ENCODE assay signal across 23 cellular contexts in genomic region chrX:115177941-115178340, GRCh38. TPM values are rescaled to one million over a fixed set of nuclear protein-coding genes. Genes with fewer than 3 reads are reported as not detected.
"Had no signal": no experiment of that assay in that cellular context is flagged by ENCODE, and none has a peak within 500 bp of the region (broad histone marks: within the 10 kb centered on the region; RNA-seq: fewer than 3 reads in every experiment).

No MANE protein-coding gene starts in this region.

- DNase-seq: activated CD4-positive, alpha-beta T cell treated with anti-CD3 and anti-CD28 coated beads, Interleukin-2, amount 10 ng/mL, durations not matched to agents 24 days and 14 days; activated CD4-positive, CD25-positive, alpha-beta regulatory T cell; activated CD8-positive, alpha-beta memory T cell treated with anti-CD3 and anti-CD28 coated beads, Interleukin-2, amount 50 U/mL, for 4 hours; activated CD8-positive, alpha-beta T cell treated with anti-CD3 and anti-CD28 coated beads, Interleukin-2, amount 10 ng/mL, durations not matched to agents 7 days and 5 days; activated effector memory CD4-positive, alpha-beta T cell treated with anti-CD3 and anti-CD28 coated beads, Interleukin-2, amount 50 U/mL, for 16 hours; activated T-cell treated with anti-CD3 and anti-CD28 coated beads, Interleukin-2, amount 50 U/mL, for 48 hours; amniotic stem cell; cerebellar nuclear complex; effector memory CD8-positive, alpha-beta T cell; left cardiac atrium; lower lobe of right lung; naive B cell; ovary; stimulated activated CD4-positive, alpha-beta T cell treated with anti-CD3 and anti-CD28 coated beads, Interleukin-12 subunit alpha, Interleukin-12 subunit beta, amount 100 ng/mL, for 4 hours; stimulated activated CD4-positive, alpha-beta T cell treated with anti-CD3 and anti-CD28 coated beads, Interleukin-2, amount 100 ng/mL, for 24 hours; stomach; testis; upper lobe of left lung had no signal

- H3K27me3 ChIP-seq: neural progenitor cell, ovary, stomach, testis, upper lobe of left lung had no signal

- H3K4me2 ChIP-seq: neural progenitor cell had no signal

- H3K36me3 ChIP-seq: lower lobe of right lung, neural progenitor cell, ovary, stomach, upper lobe of left lung had no signal

- H3K9ac ChIP-seq: neural progenitor cell had no signal

- H3K27ac ChIP-seq: lower lobe of right lung, neural progenitor cell, ovary, stomach, testis, upper lobe of left lung had no signal

- H3K4me1 ChIP-seq: lower lobe of right lung, stomach, testis, upper lobe of left lung had no signal

- ATAC-seq: activated CD8-positive, alpha-beta T cell treated with anti-CD3 and anti-CD28 coated beads, Interleukin-2, amount 10 ng/mL, durations not matched to agents 7 days and 5 days; activated naive CD4-positive, alpha-beta T cell treated with anti-CD3 and anti-CD28 coated beads, Interleukin-2, amount 50 U/mL, for 72 hours; effector memory CD8-positive, alpha-beta T cell; left cardiac atrium; lower lobe of right lung had no signal

- H3K9me3 ChIP-seq: lower lobe of right lung, ovary, testis, upper lobe of left lung had no signal

- H2AFZ ChIP-seq: neural progenitor cell had no signal

- H3K4me3 ChIP-seq: lower lobe of right lung, neural progenitor cell, ovary, stomach, testis, upper lobe of left lung had no signal

RNA-seq across cellular contexts. Expression of gene RBMXL3, which starts 11.3 kb away (rescaled TPM):
- total RNA-seq: activated CD4-positive, alpha-beta T cell treated with anti-CD3 and anti-CD28 coated beads, Interleukin-2, amount 10 ng/mL, durations not matched to agents 24 days and 14 days; activated CD8-positive, alpha-beta T cell treated with anti-CD3 and anti-CD28 coated beads, Interleukin-2, amount 10 ng/mL, durations not matched to agents 7 days and 5 days; activated naive CD4-positive, alpha-beta T cell treated with anti-CD3 and anti-CD28 coated beads, Interleukin-2, amount 50 U/mL, for 72 hours; epithelial cell of proximal tubule; left cardiac atrium; lower lobe of right lung; mononuclear cell; ovary; pulmonary artery endothelial cell; stomach; upper lobe of left lung had no signal
- polyA plus RNA-seq: ovary, stomach had no signal

RNA-seq across cellular contexts. Expression of gene LRCH2, which starts 56.0 kb away (rescaled TPM):
- total RNA-seq: activated CD4-positive, alpha-beta T cell treated with anti-CD3 and anti-CD28 coated beads, Interleukin-2, amount 10 ng/mL, durations not matched to agents 24 days and 14 days; activated CD8-positive, alpha-beta T cell treated with anti-CD3 and anti-CD28 coated beads, Interleukin-2, amount 10 ng/mL, durations not matched to agents 7 days and 5 days; activated naive CD4-positive, alpha-beta T cell treated with anti-CD3 and anti-CD28 coated beads, Interleukin-2, amount 50 U/mL, for 72 hours; mononuclear cell had no signal
